8 cellular contexts compared by ENCODE assay signal in the genomic region with DNA sequence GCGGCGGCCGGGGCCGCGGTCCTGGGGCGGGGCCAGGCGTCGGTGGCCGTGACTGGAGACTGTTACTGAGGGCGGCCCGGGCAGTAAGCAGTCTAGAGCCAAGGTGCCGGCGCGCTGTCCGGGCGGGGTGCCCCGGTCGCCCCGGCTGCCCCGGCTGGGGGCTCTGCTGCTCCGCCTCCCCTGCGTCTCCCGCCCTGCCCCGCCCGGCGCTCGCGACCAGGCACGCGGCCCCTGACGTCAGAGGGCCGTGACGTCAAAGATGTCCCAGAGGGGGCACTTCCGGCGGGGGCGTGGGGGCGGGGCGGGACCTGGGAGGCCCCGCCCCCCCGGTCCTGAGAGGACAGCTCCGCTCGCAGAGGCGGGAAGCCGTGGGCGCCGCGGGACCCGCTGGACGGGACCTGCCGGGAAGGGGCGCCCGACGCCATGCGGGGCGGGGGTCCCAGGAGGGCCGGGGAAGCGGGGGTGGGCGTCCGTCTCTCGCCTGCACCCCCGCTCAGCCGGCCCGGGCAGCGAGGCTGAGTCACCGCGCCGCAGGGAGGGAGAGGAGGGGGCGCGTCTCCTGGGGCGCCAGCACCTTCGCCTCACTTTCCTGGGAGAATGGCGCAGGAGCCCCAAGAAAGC. TPM values are rescaled to one million over a fixed set of nuclear protein-coding genes. Genes with fewer than 3 reads are reported as not detected.
DNase-seq lines count a peak whose midpoint lies in the region; ATAC-seq and TF ChIP-seq lines count a peak whose summit lies in the region.

No MANE protein-coding gene starts in this region.

- no peaks in the 10 kb centered on the region for H3K9me2 ChIP-seq in GM23248 (ENCODE audit: insufficient read depth)

- peaks cover 11% of the 10 kb centered on the region for H3K4me1 Mint-ChIP-seq in endothelial cell (ENCODE audit: unreplicated experiment)

- H3K9ac ChIP-seq in GM23248, result peak overlapping the region; percentile 62

- H4K20me1 ChIP-seq in GM23248 (ENCODE audit: insufficient read depth), result no peaks in the 10 kb centered on the region

- H2AFZ ChIP-seq in GM23248, result no peak overlapping the region

- peak overlapping the region; percentile 68 for H3K4me3 ChIP-seq in GM23248

- DNase-seq in COLO829 (ENCODE audit: low spot score) (peak; percentile 60), GM23248 (peak; percentile 85), NCI-H146 (lab: John Stamatoyannopoulos, UW) (peak; percentile 78), endothelial cell (ENCODE audit: low spot score) (peak; percentile 62), midbrain (lab: John Stamatoyannopoulos, UW) (peak; percentile 50)
- peak; percentile 65 to 69 for DNase-seq in activated CD4-positive, alpha-beta T cell treated with anti-CD3 and anti-CD28 coated beads, Interleukin-2, amount 50 U/mL, for 4 hours
- DNase-seq in stimulated activated naive CD4-positive, alpha-beta T cell treated with Interleukin-2 at 50 U/mL for 16 hours (lab: John Stamatoyannopoulos, UW), result peak; percentile 70

- no peaks in the 10 kb centered on the region for H3K9me3 Mint-ChIP-seq in endothelial cell (ENCODE audit: unreplicated experiment)

- H3K27ac ChIP-seq in GM23248, result no peak overlapping the region; the same call in 1 of the 2 replicates

- in situ Hi-C loops in GM23248 (cut with MboI), result no loop called here

- H3K27me3 Mint-ChIP-seq in endothelial cell (ENCODE audit: unreplicated experiment), result peaks cover 22% of the 10 kb centered on the region

- TF ChIP-seq CTCF in endothelial cell (IDR thresholded peaks at IDR 0.05; ENCODE audit: unreplicated experiment), result no peak

- no peak overlapping the region for H3K27ac Mint-ChIP-seq in endothelial cell (ENCODE audit: unreplicated experiment)

- H3F3A ChIP-seq in GM23248 (ENCODE audit: insufficient read depth), result no peaks in the 10 kb centered on the region; the same call in 1 of the 2 replicates

- peaks cover 8% of the 10 kb centered on the region for H3K36me3 Mint-ChIP-seq in endothelial cell (ENCODE audit: low read depth, unreplicated experiment)

- H3K36me3 ChIP-seq in GM23248 (ENCODE audit: low read depth), result no peaks in the 10 kb centered on the region

- no peak overlapping the region for H3K4me3 Mint-ChIP-seq in endothelial cell (ENCODE audit: unreplicated experiment)

- WGBS in GM23248 (ENCODE audit: low coverage in 1 of 2, low lambda C conversion rate in 2 of 2, missing lambda C conversion rate in 2 of 2), 2 experiments, result 1% methylated on average over 49 of the region's 72 CpGs; no CpG with 5 or more reads in 1 of the 2 experiments

- H3K9me3 ChIP-seq in GM23248 (ENCODE audit: low read depth), result no peaks in the 10 kb centered on the region

- ATAC-seq in GM21390 (IDR thresholded peaks at IDR 0.05; ENCODE audit: unreplicated experiment), result no peak

- peaks cover 8% of the 10 kb centered on the region; the same call in 1 of the 2 replicates for H3K4me1 ChIP-seq in GM23248 (ENCODE audit: insufficient read depth)

- peaks cover under 1% of the 10 kb centered on the region; the same call in 1 of the 2 replicates for H3K79me2 ChIP-seq in GM23248 (ENCODE audit: insufficient read depth)

- H3K4me2 ChIP-seq in GM23248 (ENCODE audit: unreplicated experiment), result peak overlapping the region; percentile 47

- no peaks in the 10 kb centered on the region for H3K27me3 ChIP-seq in GM23248 (replicated peaks; ENCODE audit: insufficient read depth)

RNA-seq across cellular contexts. Expression of a gene that starts 4.5 kb away (rescaled TPM):
- 35.0 and 59.8 TPM in 2 replicates for total RNA-seq in GM23248 (2014; rRNA removed; shearing (Covaris generic))
- polyA plus RNA-seq in GM23248 (2016; fragmentation: Nextera tagmentation; extraction: Ambion mirVana), result 1.6 TPM in 2 replicates
- 0.72 TPM for total RNA-seq in endothelial cell (ENCODE audit: unreplicated experiment)

RNA-seq across cellular contexts. Expression of a gene that starts 8.5 kb away (rescaled TPM):
- 67.3 and 92.0 TPM in 2 replicates for total RNA-seq in GM23248 (2014; rRNA removed; shearing (Covaris generic))
- polyA plus RNA-seq in GM23248 (2016; fragmentation: Nextera tagmentation; extraction: Ambion mirVana), result 63.5 and 66.1 TPM in 2 replicates
- 32.7 TPM for total RNA-seq in endothelial cell (ENCODE audit: unreplicated experiment)

RNA-seq across cellular contexts. Expression of a gene that starts 20.4 kb away (rescaled TPM):
- total RNA-seq in GM23248 (2014; rRNA removed; shearing (Covaris generic)), result 51.2 and 58.1 TPM in 2 replicates
- 41.1 and 41.2 TPM in 2 replicates for polyA plus RNA-seq in GM23248 (2016; fragmentation: Nextera tagmentation; extraction: Ambion mirVana)
- 27.1 TPM for total RNA-seq in endothelial cell (ENCODE audit: unreplicated experiment)

RNA-seq across cellular contexts. Expression of a gene that starts 25.2 kb away (rescaled TPM):
- 0.22 TPM in 1 of 2 replicates, not detected in the other for total RNA-seq in GM23248 (2014; rRNA removed; shearing (Covaris generic))
- not detected in 2 replicates for polyA plus RNA-seq in GM23248 (2016; fragmentation: Nextera tagmentation; extraction: Ambion mirVana)
- total RNA-seq in endothelial cell (ENCODE audit: unreplicated experiment), result not detected

Comparison
In these comparisons a context has a peak if more than half of its experiments do, and no peak if none do; other contexts are left out.
1. RNA of a gene that starts 4.5 kb away (total RNA-seq): 35.0 to 59.8 TPM in GM23248; 0.72 TPM in endothelial cell (single experiment); every median in the first group is over 10 times any median in the second.
2. Peak in every context shown above with its lines, with median percentiles within 50 percentile points of each other: DNase-seq.